ENCODE assay signal across 1 cellular context in genomic region chr10:91800756-91801155, GRCh38.
TF ChIP-seq lines count a peak whose summit lies in the region.

No MANE protein-coding gene starts in this region.

TF ChIP-seq in endothelial cell of umbilical vein, 7 proteins besides CTCF, POLR2A, EP300 and RAD21 (continued from another document):
- TF ChIP-seq EZH2 (IDR thresholded peaks at IDR 0.05; ENCODE audit: borderline replicate concordance, low read depth, low read length, severe bottlenecking) (no peak), JUN (IDR thresholded peaks at IDR 0.05; ENCODE audit: borderline replicate concordance, insufficient read depth, insufficient read length, low read depth) (no peak)
- TF ChIP-seq, protein P1, sequence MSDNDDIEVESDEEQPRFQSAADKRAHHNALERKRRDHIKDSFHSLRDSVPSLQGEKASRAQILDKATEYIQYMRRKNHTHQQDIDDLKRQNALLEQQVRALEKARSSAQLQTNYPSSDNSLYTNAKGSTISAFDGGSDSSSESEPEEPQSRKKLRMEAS (IDR thresholded peaks at IDR 0.05; ENCODE audit: insufficient read depth, insufficient read length) = no peak
